In the genomic region with DNA sequence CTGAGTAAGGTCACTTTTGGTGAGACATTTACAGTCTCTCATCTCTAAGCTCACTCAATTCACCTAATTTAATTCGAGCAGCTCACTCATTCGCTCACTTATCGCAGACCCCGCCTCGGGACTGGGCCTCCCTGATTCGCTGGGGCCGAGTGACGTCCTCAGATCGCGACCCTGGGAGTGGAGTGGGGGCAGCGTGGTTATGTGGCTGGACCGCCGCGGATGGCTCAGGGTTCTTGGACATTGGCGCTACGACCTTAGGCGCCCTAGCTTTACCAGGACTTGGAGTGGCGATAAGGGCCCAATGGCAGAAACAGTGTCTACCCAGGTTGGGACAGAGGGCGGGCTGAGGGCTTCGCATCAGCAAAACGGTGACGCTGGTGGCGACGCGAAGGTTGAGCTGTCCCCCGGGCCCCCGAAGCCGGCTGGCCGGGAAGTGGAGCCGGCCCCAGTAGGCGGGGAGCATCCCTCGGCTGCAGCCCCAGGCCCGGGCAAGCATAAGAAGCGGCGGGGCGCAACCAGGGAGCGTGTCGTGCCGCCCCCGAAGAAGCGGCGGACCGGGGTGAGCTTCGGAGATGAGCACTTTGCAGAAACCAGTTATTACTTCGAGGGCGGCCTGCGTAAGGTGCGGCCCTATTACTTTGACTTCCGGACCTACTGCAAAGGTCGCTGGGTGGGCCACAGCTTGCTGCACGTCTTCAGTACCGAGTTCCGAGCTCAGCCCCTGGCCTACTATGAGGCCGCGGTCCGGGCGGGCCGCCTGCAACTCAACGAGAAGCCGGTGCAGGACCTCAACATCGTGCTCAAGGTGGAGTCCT, we compare ENCODE assay signal across 8 cellular contexts. TPM values are rescaled to one million over a fixed set of nuclear protein-coding genes. Genes with fewer than 3 reads are reported as not detected.
DNase-seq lines count a peak whose midpoint lies in the region; ATAC-seq, FAIRE-seq and TF ChIP-seq lines count a peak whose summit lies in the region.

A gene with protein sequence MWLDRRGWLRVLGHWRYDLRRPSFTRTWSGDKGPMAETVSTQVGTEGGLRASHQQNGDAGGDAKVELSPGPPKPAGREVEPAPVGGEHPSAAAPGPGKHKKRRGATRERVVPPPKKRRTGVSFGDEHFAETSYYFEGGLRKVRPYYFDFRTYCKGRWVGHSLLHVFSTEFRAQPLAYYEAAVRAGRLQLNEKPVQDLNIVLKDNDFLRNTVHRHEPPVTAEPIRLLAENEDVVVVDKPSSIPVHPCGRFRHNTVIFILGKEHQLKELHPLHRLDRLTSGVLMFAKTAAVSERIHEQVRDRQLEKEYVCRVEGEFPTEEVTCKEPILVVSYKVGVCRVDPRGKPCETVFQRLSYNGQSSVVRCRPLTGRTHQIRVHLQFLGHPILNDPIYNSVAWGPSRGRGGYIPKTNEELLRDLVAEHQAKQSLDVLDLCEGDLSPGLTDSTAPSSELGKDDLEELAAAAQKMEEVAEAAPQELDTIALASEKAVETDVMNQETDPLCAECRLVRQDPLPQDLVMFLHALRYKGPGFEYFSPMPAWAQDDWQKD (plus strand): TSS at position 161 of the 815 bp plus-strand sequence. CDS start 39 bp downstream, at position 200.

- in situ Hi-C loops in mammary epithelial cell (cut with MboI; ENCODE audit: low sequenced_read_pairs in 2 of 2), result no loop called here

- H3K4me1 ChIP-seq in mammary epithelial cell (ENCODE audit: insufficient read depth, low read length) (peaks cover 17% of the 10 kb centered on the region), small intestine (ENCODE audit: control insufficient read depth in 2 of 2, insufficient read depth in 1 of 2, low read depth in 1 of 2, low read length in 1 of 2) (peaks cover 0 to 4% of the 10 kb centered on the region in 2 donors)

- TF ChIP-seq POLR2A in GM18505 (IDR thresholded peaks at IDR 0.05; ENCODE audit: borderline replicate concordance, extremely low read depth, insufficient read depth, insufficient read length), result peak; percentile 76

- H3K4me2 ChIP-seq in mammary epithelial cell (ENCODE audit: insufficient read depth, low read depth, low read length), result peak within 1 kb of the TSS; percentile 91

- peak; percentile 75 for DNase-seq in NCI-H226
- peak; percentile 95 for DNase-seq in WERI-Rb-1
- peak; percentile 90 for DNase-seq in mammary epithelial cell
- DNase-seq in iPS-NIHi7 (ENCODE audit: extremely low spot score), result peak; percentile 96
- peak; percentile 94 for DNase-seq in small intestine

- H3K36me3 ChIP-seq in WERI-Rb-1 (peaks cover 30% of the 10 kb centered on the region), mammary epithelial cell (ENCODE audit: insufficient read depth, low read length) (peaks cover 7% of the 10 kb centered on the region), small intestine (ENCODE audit: control insufficient read depth in 2 of 2, insufficient read depth in 2 of 2, low read length in 2 of 2) (no peaks in the 10 kb centered on the region)

- H2AFZ ChIP-seq in mammary epithelial cell (ENCODE audit: low read depth, low read length), result peak within 1 kb of the TSS; percentile 97

- ATAC-seq in GM18505 (IDR thresholded peaks at IDR 0.05; ENCODE audit: unreplicated experiment), result no peak
- peak; percentile 49 for ATAC-seq in HG03097 (IDR thresholded peaks at IDR 0.05; ENCODE audit: low FRiP score, unreplicated experiment)
- no peak for ATAC-seq in GM18858 (IDR thresholded peaks at IDR 0.05; ENCODE audit: unreplicated experiment)

- CTCF ChIA-PET in mammary epithelial cell (lab: Charles Lee; ENCODE audit: low non-redundant PET), result interaction anchor here (0.6 to 1.2 kb wide), 2 partner anchors 20 to 290 kb away, joined by 4 to 7 read pairs; no protein-coding TSS in a partner anchor

- TF ChIP-seq CTCF in WERI-Rb-1 (IDR thresholded peaks at IDR 0.05; ENCODE audit: low read depth, low read length) (no peak), mammary epithelial cell (conservative IDR thresholded peaks at IDR 0.05 in 1 of 2, IDR thresholded peaks at IDR 0.05 in 1 of 2; ENCODE audit: extremely low read depth in 1 of 2, insufficient read depth in 1 of 2, low read depth in 1 of 2, low read length in 2 of 2) (no peak)

- no peaks in the 10 kb centered on the region for H3K27me3 ChIP-seq in WERI-Rb-1 (ENCODE audit: insufficient read depth, low read depth, severe bottlenecking)
- H3K27me3 ChIP-seq in mammary epithelial cell (ENCODE audit: insufficient read depth, low read length), result no peaks in the 10 kb centered on the region
- H3K27me3 ChIP-seq in small intestine (ENCODE audit: control insufficient read depth in 2 of 2, insufficient read depth in 2 of 2, low read length in 2 of 2), result no peaks in the 10 kb centered on the region

- no peak for FAIRE-seq in small intestine (lab: Jason Lieb, UNC)

- under 1% methylated on average over 34 of the region's 61 CpGs for WGBS in mammary epithelial cell (ENCODE audit: low coverage, missing lambda C conversion rate)
- 0% methylated on average over 60 to 61 of the region's 61 CpGs for WGBS in small intestine, 3 donors

- H3K79me2 ChIP-seq in mammary epithelial cell (ENCODE audit: insufficient read depth, low read length), result peaks cover 32% of the 10 kb centered on the region

- H3K27ac ChIP-seq in WERI-Rb-1 (peak within 1 kb of the TSS; percentile 49), mammary epithelial cell (ENCODE audit: insufficient read depth, low read depth, low read length) (peak within 1 kb of the TSS; percentile 70), small intestine (ENCODE audit: low read depth in 1 of 2, low read length in 1 of 2) (peak within 1 kb of the TSS; percentile 85 to 96)

- intact Hi-C loops in mammary epithelial cell (cut with micrococcal nuclease), result no loop called here

- no peaks in the 10 kb centered on the region for H4K20me1 ChIP-seq in mammary epithelial cell (ENCODE audit: insufficient read depth, low read length)

- no peaks in the 10 kb centered on the region for H3K9me3 ChIP-seq in WERI-Rb-1 (ENCODE audit: severe bottlenecking)
- no peaks in the 10 kb centered on the region for H3K9me3 ChIP-seq in mammary epithelial cell (replicated peaks; ENCODE audit: insufficient read depth, low read length)
- no peaks in the 10 kb centered on the region for H3K9me3 ChIP-seq in small intestine (ENCODE audit: control insufficient read depth, low read depth)

- dilution Hi-C loops in mammary epithelial cell (cut with HindIII; ENCODE audit: low sequenced_read_pairs), result loop anchor here (5.0 kb wide), 1 partner anchor 67 kb away; no protein-coding TSS in a partner anchor

- BruUV-seq in mammary epithelial cell (replicated peaks; lab: Mats Ljungman, UMichigan), result TSS peak; percentile 61

- H3K4me3 ChIP-seq in WERI-Rb-1 (ENCODE audit: low read depth, low read length) (peak within 1 kb of the TSS; percentile 63), mammary epithelial cell (replicated peaks in 1 of 3; ENCODE audit: insufficient read depth in 1 of 3, low read depth in 2 of 3, low read length in 3 of 3) (peak within 1 kb of the TSS; percentile 65 to 93 (median 89)), small intestine (ENCODE audit: low read depth in 1 of 2, low read length in 2 of 2) (peak within 1 kb of the TSS; percentile 79 to 89)

- peak within 1 kb of the TSS; percentile 71 for H3K9ac ChIP-seq in mammary epithelial cell (ENCODE audit: insufficient read depth, low read length)

RNA-seq across cellular contexts. Expression of the gene that starts here (rescaled TPM):
- 10 to 100 TPM; 13.8 to 14.3 TPM for total RNA-seq in mammary epithelial cell
- polyA plus RNA-seq in mammary epithelial cell (12.2 TPM), small intestine (10 to 100 TPM in 1 of 3 donors, 1 to 10 TPM in 2; 3.2 to 10.1 (median 4.0) TPM)
- 17.9 TPM for polyA minus RNA-seq in mammary epithelial cell
